1 cellular context compared by ENCODE assay signal in genomic region chr1:109532365-109533136, GRCh38.
A peak's percentile ranks its signal among the peaks of the same experiment; 100 is the strongest.
TF ChIP-seq lines count a peak whose summit lies in the region.

No MANE protein-coding gene starts in this region.

TF ChIP-seq in HepG2, 621 proteins besides CTCF, POLR2A, EP300 and RAD21 (continued from another document and continues in another):
- peak; percentile 25; the same call in 1 of the 2 replicates for TF ChIP-seq ZNF350 (CRISPR knock-in tag; IDR thresholded peaks at IDR 0.05; ENCODE audit: borderline replicate concordance, low read depth)
- TF ChIP-seq FOXA1 (IDR thresholded peaks at IDR 0.05): no peak
- no peak for TF ChIP-seq FOXA1 (CRISPR knock-in tag; IDR thresholded peaks at IDR 0.05)
- no peak for TF ChIP-seq MAFK (conservative IDR thresholded peaks at IDR 0.05 in 1 of 2, IDR thresholded peaks at IDR 0.05 in 1 of 2; ENCODE audit: low read length in 2 of 2)
- TF ChIP-seq ZNF788 (CRISPR knock-in tag; IDR thresholded peaks at IDR 0.05; ENCODE audit: borderline replicate concordance): no peak
- TF ChIP-seq IKZF1 (IDR thresholded peaks at IDR 0.05): no peak
- no peak for TF ChIP-seq ETS1 (CRISPR knock-in tag; IDR thresholded peaks at IDR 0.05)
- no peak for TF ChIP-seq SIX4 (CRISPR knock-in tag; IDR thresholded peaks at IDR 0.05)
- no peak for TF ChIP-seq GABPA (IDR thresholded peaks at IDR 0.05; ENCODE audit: low read depth, low read length)
- peak; percentile 62 for TF ChIP-seq GABPA (CRISPR knock-in tag; IDR thresholded peaks at IDR 0.05; ENCODE audit: low read depth)
- TF ChIP-seq ZNF562 (CRISPR knock-in tag; IDR thresholded peaks at IDR 0.05; ENCODE audit: borderline replicate concordance): no peak
- TF ChIP-seq ZNF33B (CRISPR knock-in tag; IDR thresholded peaks at IDR 0.05): no peak
- TF ChIP-seq NR1H2 (CRISPR knock-in tag; IDR thresholded peaks at IDR 0.05; ENCODE audit: borderline replicate concordance, low read depth): no peak
- 0 out of 2 replicates have a peak, but pooled peaks have one; percentile 30 for TF ChIP-seq ZSCAN31 (CRISPR knock-in tag; IDR thresholded peaks at IDR 0.05; ENCODE audit: low read depth)
- no peak for TF ChIP-seq PAF1 (CRISPR knock-in tag; IDR thresholded peaks at IDR 0.05)
- TF ChIP-seq ZNF501 (CRISPR knock-in tag; IDR thresholded peaks at IDR 0.05): peak; percentile 79; the same call in 1 of the 2 replicates
- no peak for TF ChIP-seq SUZ12 (IDR thresholded peaks at IDR 0.05; ENCODE audit: low read depth, low read length)
- TF ChIP-seq E2F2 (CRISPR knock-in tag; IDR thresholded peaks at IDR 0.05; ENCODE audit: borderline replicate concordance): no peak
- TF ChIP-seq TAF15 (IDR thresholded peaks at IDR 0.05; ENCODE audit: low read depth, low read length, poor library complexity, severe bottlenecking): no peak
- TF ChIP-seq CERS6 (CRISPR knock-in tag; IDR thresholded peaks at IDR 0.05): no peak
- TF ChIP-seq THYN1 (CRISPR knock-in tag; IDR thresholded peaks at IDR 0.05; ENCODE audit: borderline replicate concordance, low read depth): no peak
- no peak for TF ChIP-seq TCF7 (IDR thresholded peaks at IDR 0.05; ENCODE audit: low read depth)
- 0 out of 2 replicates have a peak, but pooled peaks have one; percentile 26 for TF ChIP-seq ZNF230 (CRISPR knock-in tag; IDR thresholded peaks at IDR 0.05)
- no peak for TF ChIP-seq NBN (conservative IDR thresholded peaks at IDR 0.05)
- TF ChIP-seq MAX (IDR thresholded peaks at IDR 0.05): no peak
- TF ChIP-seq ZNF782 (CRISPR knock-in tag; IDR thresholded peaks at IDR 0.05; ENCODE audit: borderline replicate concordance): peak; percentile 47; the same call in 1 of the 2 replicates
- TF ChIP-seq FOXC1 (CRISPR knock-in tag; IDR thresholded peaks at IDR 0.05; ENCODE audit: borderline replicate concordance): no peak
- no peak for TF ChIP-seq ZBTB26 (CRISPR knock-in tag; IDR thresholded peaks at IDR 0.05; ENCODE audit: borderline replicate concordance)
- no peak for TF ChIP-seq YEATS2 (CRISPR knock-in tag; IDR thresholded peaks at IDR 0.05; ENCODE audit: borderline replicate concordance)
- TF ChIP-seq REL (CRISPR knock-in tag; conservative IDR thresholded peaks at IDR 0.05): no peak
- no peak for TF ChIP-seq ATM (IDR thresholded peaks at IDR 0.05; ENCODE audit: borderline replicate concordance)
- TF ChIP-seq GABPB1 (CRISPR knock-in tag; IDR thresholded peaks at IDR 0.05): peak; percentile 78
- 0 out of 2 replicates have a peak, but pooled peaks have one; percentile 9 for TF ChIP-seq SALL1 (CRISPR knock-in tag; IDR thresholded peaks at IDR 0.05)
- TF ChIP-seq ETV6 (CRISPR knock-in tag; conservative IDR thresholded peaks at IDR 0.05): no peak
- TF ChIP-seq THRA (CRISPR knock-in tag; IDR thresholded peaks at IDR 0.05; ENCODE audit: borderline replicate concordance): peak; percentile 32; the same call in 1 of the 2 replicates
- TF ChIP-seq ELF1 (CRISPR knock-in tag; IDR thresholded peaks at IDR 0.05): peak; percentile 50; the same call in 1 of the 2 replicates
- TF ChIP-seq ZNF382 (CRISPR knock-in tag; IDR thresholded peaks at IDR 0.05; ENCODE audit: borderline replicate concordance): no peak
- no peak for TF ChIP-seq HOXA9 (CRISPR knock-in tag; IDR thresholded peaks at IDR 0.05; ENCODE audit: borderline replicate concordance)
- TF ChIP-seq SRSF4 (IDR thresholded peaks at IDR 0.05; ENCODE audit: low read depth, low read length, poor library complexity, severe bottlenecking): no peak
- TF ChIP-seq ZNF318 (CRISPR knock-in tag; IDR thresholded peaks at IDR 0.05): no peak
- TF ChIP-seq ZNF547 (CRISPR knock-in tag; IDR thresholded peaks at IDR 0.05): 0 out of 2 replicates have a peak, but pooled peaks have one; percentile 21
- no peak for TF ChIP-seq REPIN1 (CRISPR knock-in tag; IDR thresholded peaks at IDR 0.05; ENCODE audit: borderline replicate concordance, low read depth)
- TF ChIP-seq ZNF770 (CRISPR knock-in tag; IDR thresholded peaks at IDR 0.05): no peak
- TF ChIP-seq MED13 (CRISPR knock-in tag; IDR thresholded peaks at IDR 0.05): no peak
- 0 out of 2 replicates have a peak, but pooled peaks have one; percentile 28 for TF ChIP-seq ZSCAN25 (CRISPR knock-in tag; IDR thresholded peaks at IDR 0.05)
- TF ChIP-seq TSC22D2 (CRISPR knock-in tag; IDR thresholded peaks at IDR 0.05; ENCODE audit: borderline replicate concordance): no peak
- TF ChIP-seq ZNF614 (CRISPR knock-in tag; IDR thresholded peaks at IDR 0.05; ENCODE audit: borderline replicate concordance): 0 out of 2 replicates have a peak, but pooled peaks have one; percentile 30
- TF ChIP-seq ZFYVE20 (CRISPR knock-in tag; IDR thresholded peaks at IDR 0.05; ENCODE audit: borderline replicate concordance, low read depth): no peak
- 0 out of 2 replicates have a peak, but pooled peaks have one; percentile 28 for TF ChIP-seq KDM3A (CRISPR knock-in tag; IDR thresholded peaks at IDR 0.05; ENCODE audit: low read depth)
- TF ChIP-seq ZNF737 (CRISPR knock-in tag; IDR thresholded peaks at IDR 0.05; ENCODE audit: borderline replicate concordance): no peak
